15 cellular contexts compared by ENCODE assay signal in genomic region chr7:83832009-83832408, GRCh38.
"Had no signal": no experiment of that assay in that cellular context is flagged by ENCODE, and none has a peak within 500 bp of the region (broad histone marks: within the 10 kb centered on the region; RNA-seq: fewer than 3 reads in every experiment).

No MANE protein-coding gene starts in this region.

- H3K4me3 ChIP-seq: coronary artery, esophagus muscularis mucosa, hepatocyte, left ventricle myocardium inferior had no signal

- H2AFZ ChIP-seq: hepatocyte had no signal

- H3K9me3 ChIP-seq: esophagus muscularis mucosa, left ventricle myocardium inferior had no signal

- H3K27me3 ChIP-seq: esophagus muscularis mucosa, hepatocyte had no signal

- H3K27ac ChIP-seq: coronary artery, esophagus muscularis mucosa, hepatocyte, left ventricle myocardium inferior had no signal

- H3K36me3 Mint-ChIP-seq: activated naive CD8-positive, alpha-beta T cell treated with anti-CD3 and anti-CD28 coated beads, Interleukin-2, amount 10 ng/mL, durations not matched to agents 7 days and 5 days; brain; naive thymus-derived CD8-positive, alpha-beta T cell; stimulated activated memory B cell treated with anti-CD40 and anti-IgM and Interleukin-4, amounts not matched to agents 10 μg/mL and 1 μg/mL and 100 μg/mL, for 72 hours had no signal

- H3K27me3 Mint-ChIP-seq: activated naive CD8-positive, alpha-beta T cell treated with anti-CD3 and anti-CD28 coated beads, Interleukin-2, amount 10 ng/mL, durations not matched to agents 7 days and 5 days; naive thymus-derived CD8-positive, alpha-beta T cell; stimulated activated memory B cell treated with anti-CD40 and anti-IgM and Interleukin-4, amounts not matched to agents 10 μg/mL and 1 μg/mL and 100 μg/mL, for 72 hours had no signal

- H3K79me2 ChIP-seq: hepatocyte had no signal

- H3K27ac Mint-ChIP-seq: activated naive CD8-positive, alpha-beta T cell treated with anti-CD3 and anti-CD28 coated beads, Interleukin-2, amount 10 ng/mL, durations not matched to agents 7 days and 5 days; brain; naive thymus-derived CD8-positive, alpha-beta T cell; stimulated activated memory B cell treated with anti-CD40 and anti-IgM and Interleukin-4, amounts not matched to agents 10 μg/mL and 1 μg/mL and 100 μg/mL, for 72 hours had no signal

- H3K4me3 Mint-ChIP-seq: activated naive CD8-positive, alpha-beta T cell treated with anti-CD3 and anti-CD28 coated beads, Interleukin-2, amount 10 ng/mL, durations not matched to agents 7 days and 5 days; brain; naive thymus-derived CD8-positive, alpha-beta T cell; stimulated activated memory B cell treated with anti-CD40 and anti-IgM and Interleukin-4, amounts not matched to agents 10 μg/mL and 1 μg/mL and 100 μg/mL, for 72 hours had no signal

- ATAC-seq: naive thymus-derived CD8-positive, alpha-beta T cell; stimulated activated memory B cell treated with anti-CD40 and anti-IgM and Interleukin-4, amounts not matched to agents 10 μg/mL and 1 μg/mL and 100 μg/mL, for 72 hours had no signal

- DNase-seq: activated CD4-positive, CD25-positive, alpha-beta regulatory T cell treated with anti-CD3 and anti-CD28 coated beads, Interleukin-2, amount 50 U/mL, for 72 hours; activated naive CD4-positive, alpha-beta T cell; activated naive CD8-positive, alpha-beta T cell treated with anti-CD3 and anti-CD28 coated beads, Interleukin-2, amount 10 ng/mL, durations not matched to agents 7 days and 5 days; central memory CD4-positive, alpha-beta T cell; effector CD4-positive, alpha-beta T cell; left ventricle myocardium inferior; naive thymus-derived CD8-positive, alpha-beta T cell; nucleus accumbens; posterior cingulate gyrus; stimulated activated CD4-positive, alpha-beta T cell treated with anti-CD3 and anti-CD28 coated beads, Interleukin-2, amount 100 ng/mL, for 48 hours had no signal

- H3K9me3 Mint-ChIP-seq: activated naive CD8-positive, alpha-beta T cell treated with anti-CD3 and anti-CD28 coated beads, Interleukin-2, amount 10 ng/mL, durations not matched to agents 7 days and 5 days; brain had no signal

- H3K4me1 ChIP-seq: esophagus muscularis mucosa, left ventricle myocardium inferior had no signal

- H3K4me2 ChIP-seq: hepatocyte had no signal

- H3K36me3 ChIP-seq: esophagus muscularis mucosa, left ventricle myocardium inferior had no signal

- H3K4me1 Mint-ChIP-seq: activated naive CD8-positive, alpha-beta T cell treated with anti-CD3 and anti-CD28 coated beads, Interleukin-2, amount 10 ng/mL, durations not matched to agents 7 days and 5 days; naive thymus-derived CD8-positive, alpha-beta T cell; stimulated activated memory B cell treated with anti-CD40 and anti-IgM and Interleukin-4, amounts not matched to agents 10 μg/mL and 1 μg/mL and 100 μg/mL, for 72 hours had no signal
